18 cellular contexts compared by ENCODE assay signal in genomic region chr2:188279093-188279445, GRCh38. TPM values are rescaled to one million over a fixed set of nuclear protein-coding genes. Genes with fewer than 3 reads are reported as not detected.
A peak's percentile ranks its signal among the peaks of the same experiment; 100 is the strongest.
DNase-seq lines count a peak whose midpoint lies in the region; ATAC-seq, FAIRE-seq and TF ChIP-seq lines count a peak whose summit lies in the region.
"Had no signal": no experiment of that assay in that cellular context is flagged by ENCODE, and none has a peak within 500 bp of the region (broad histone marks: within the 10 kb centered on the region; RNA-seq: fewer than 3 reads in every experiment).

No MANE protein-coding gene starts in this region.

- no peak overlapping the region for H4K5ac ChIP-seq in mesendoderm (ENCODE audit: low read length)

- TF ChIP-seq CTCF in A549 (IDR thresholded peaks at IDR 0.05): no peak

- H3K79me1 ChIP-seq in mesendoderm (ENCODE audit: low read length): no peaks in the 10 kb centered on the region

- no peaks in the 10 kb centered on the region for H3K36me3 ChIP-seq in HUES48 (ENCODE audit: control insufficient read depth, insufficient read depth, low read length)
- H3K36me3 ChIP-seq in mesendoderm (ENCODE audit: control insufficient read depth, insufficient read depth, low read length): no peaks in the 10 kb centered on the region
- H3K36me3 ChIP-seq: SJSA1 had no signal

- no peak overlapping the region for H2BK120ac ChIP-seq in mesendoderm (ENCODE audit: low read depth, low read length)

- peak overlapping the region; percentile 37; the same call in 1 of the 2 replicates for H3K9ac ChIP-seq in HUES48 (ENCODE audit: low read depth, low read length)
- no peak overlapping the region for H3K9ac ChIP-seq in mesendoderm (ENCODE audit: low read length)

- POLR2A ChIA-PET in A549 (lab: Yijun Ruan, JAX): no interaction called here

- H3K4me3 ChIP-seq in A549: no peak overlapping the region
- H3K4me3 ChIP-seq in HUES48 (ENCODE audit: low read depth, low read length): peak overlapping the region; percentile 39
- H3K4me3 ChIP-seq in mesendoderm (ENCODE audit: low read length): no peak overlapping the region
- H3K4me3 ChIP-seq: SJSA1 had no signal

- no peak for TF ChIP-seq POLR2A in A549 (IDR thresholded peaks at IDR 0.05; ENCODE audit: low read length)

- CTCF ChIA-PET in A549 (lab: Yijun Ruan, JAX): interaction anchor here (1.0 kb wide), 1 partner anchor 11 kb away, joined by 3 read pairs; no protein-coding TSS in a partner anchor

- H3K4me2 ChIP-seq in A549 (0 out of 3 replicates have a peak overlapping the region, but pooled peaks have one; percentile 7), mesendoderm (ENCODE audit: low read length) (no peak overlapping the region)

- TF ChIP-seq EP300 in A549 (IDR thresholded peaks at IDR 0.05): no peak

- H3K27ac ChIP-seq in A549 (peak overlapping the region in 1 of 2 experiments; percentile 3; a peak in 1 of 6 replicates), HUES48 (ENCODE audit: low read depth, low read length) (peak overlapping the region; percentile 84), mesendoderm (ENCODE audit: low read depth, low read length) (no peak overlapping the region)
- H3K27ac ChIP-seq: SJSA1 had no signal

- ATAC-seq in A549 (no peak), HG02678 (IDR thresholded peaks at IDR 0.05; ENCODE audit: unreplicated experiment) (no peak), SK-N-SH treated with all-trans-retinoic acid at 6 μM for 48 hours (no peak), GM19455 (IDR thresholded peaks at IDR 0.05; ENCODE audit: unreplicated experiment) (no peak)
- ATAC-seq in activated CD4-positive, CD25-positive, alpha-beta regulatory T cell treated with anti-CD3 and anti-CD28 coated beads, Interleukin-2, amount 50 U/mL, for 24 hours: no peak

- no peak overlapping the region for H2BK5ac ChIP-seq in mesendoderm (ENCODE audit: low read length)

- no peaks in the 10 kb centered on the region for H3K79me2 ChIP-seq in mesendoderm (ENCODE audit: control insufficient read depth, insufficient read depth, low read length)

- no peak overlapping the region for H2BK15ac ChIP-seq in mesendoderm (replicated peaks; ENCODE audit: low read depth)

- no peak overlapping the region for H2AK5ac ChIP-seq in mesendoderm (ENCODE audit: low read length)

- 61% methylated on average over 2 of the region's 2 CpGs for WGBS in A549 (ENCODE audit: missing lambda C conversion rate)
- WGBS in mesendoderm (ENCODE audit: extremely low coverage, insufficient coverage, low lambda C conversion rate): no CpG with 5 or more reads among the region's 2 CpGs

- H3K18ac ChIP-seq in mesendoderm (ENCODE audit: low read length): no peak overlapping the region

- no peaks in the 10 kb centered on the region for H3K27me3 ChIP-seq in HUES48 (ENCODE audit: control insufficient read depth, insufficient read depth, low read length)
- H3K27me3 ChIP-seq in mesendoderm (ENCODE audit: insufficient read depth, low read length, poor library complexity): no peaks in the 10 kb centered on the region
- H3K27me3 ChIP-seq: SJSA1 had no signal

- no peak overlapping the region for H3K4ac ChIP-seq in mesendoderm (ENCODE audit: low read depth, low read length)

- TF ChIP-seq RAD21 in A549 (conservative IDR thresholded peaks at IDR 0.05 in 1 of 2, IDR thresholded peaks at IDR 0.05 in 1 of 2): no peak

- FAIRE-seq in A549 (lab: Jason Lieb, UNC): no peak
- FAIRE-seq: GM12891 had no signal

- peaks cover 6% of the 10 kb centered on the region; the same call in 1 of the 3 replicates for H3K9me3 ChIP-seq in A549
- H3K9me3 ChIP-seq in HUES48 (ENCODE audit: control insufficient read depth, insufficient read depth, low read length): 0 out of 2 replicates have a peak, but pooled peaks cover 3% of the 10 kb centered on the region
- H3K9me3 ChIP-seq: SJSA1 had no signal

- H4K8ac ChIP-seq in mesendoderm (ENCODE audit: low read depth, low read length): no peak overlapping the region

- no peak overlapping the region for H3K56ac ChIP-seq in mesendoderm (ENCODE audit: low read length)

- H3K23ac ChIP-seq in mesendoderm (ENCODE audit: low read length): no peak overlapping the region

- peaks cover 17% of the 10 kb centered on the region; the same call in 2 of the 3 replicates for H3K4me1 ChIP-seq in A549
- peaks cover 67% of the 10 kb centered on the region for H3K4me1 ChIP-seq in HUES48 (ENCODE audit: control insufficient read depth, insufficient read depth, low read length)
- H3K4me1 ChIP-seq in mesendoderm (ENCODE audit: control insufficient read depth, low read depth, low read length): peaks cover 2% of the 10 kb centered on the region
- H3K4me1 ChIP-seq: SJSA1 had no signal

- DNase-seq in A549 (ENCODE audit: low read depth in 1 of 2, low spot score in 1 of 2) (no peak), dermis blood vessel endothelial cell (peak; percentile 47), mesendoderm (peak; percentile 16)
- DNase-seq: AML-193; Calu3; CD4-positive, CD25-positive, alpha-beta regulatory T cell; DMS79; GOT3; NCI-H2081 treated with DMSO at 0.1 percent for 48 hours; NCI-H2227 treated with DMSO at 0.1 percent for 48 hours; NCI-H524 treated with DMSO at 0.1 percent for 48 hours had no signal

TF ChIP-seq in A549, 52 proteins besides CTCF, POLR2A, EP300 and RAD21:
- TF ChIP-seq GATA3 (IDR thresholded peaks at IDR 0.05; ENCODE audit: borderline replicate concordance) (no peak), MAZ (IDR thresholded peaks at IDR 0.05; ENCODE audit: borderline replicate concordance, low read depth, low read length) (no peak), EHMT2 (IDR thresholded peaks at IDR 0.05; ENCODE audit: low read depth) (no peak), KDM5A (IDR thresholded peaks at IDR 0.05) (no peak), MAX (IDR thresholded peaks at IDR 0.05) (no peak), FOSB (CRISPR knock-in tag; IDR thresholded peaks at IDR 0.05) (no peak), FOXS1 (CRISPR knock-in tag; IDR thresholded peaks at IDR 0.05) (no peak), EHF (CRISPR knock-in tag; IDR thresholded peaks at IDR 0.05) (no peak), BHLHE40 (IDR thresholded peaks at IDR 0.05; ENCODE audit: low read depth, low read length) (no peak), CBX8 (IDR thresholded peaks at IDR 0.05) (no peak), HOXB13 (CRISPR knock-in tag; IDR thresholded peaks at IDR 0.05; ENCODE audit: low read depth) (no peak), HDAC2 (IDR thresholded peaks at IDR 0.05) (no peak), CBX2 (IDR thresholded peaks at IDR 0.05; ENCODE audit: borderline replicate concordance, low read depth) (no peak), RARB (CRISPR knock-in tag; IDR thresholded peaks at IDR 0.05) (no peak), CHD2 (IDR thresholded peaks at IDR 0.05; ENCODE audit: low read length, partially characterized antibody) (no peak)
- TF ChIP-seq, protein P1, sequence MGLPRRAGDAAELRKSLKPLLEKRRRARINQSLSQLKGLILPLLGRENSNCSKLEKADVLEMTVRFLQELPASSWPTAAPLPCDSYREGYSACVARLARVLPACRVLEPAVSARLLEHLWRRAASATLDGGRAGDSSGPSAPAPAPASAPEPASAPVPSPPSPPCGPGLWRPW (IDR thresholded peaks at IDR 0.05): no peak

TF ChIP-seq in SK-N-SH treated with all-trans-retinoic acid at 6 μM for 48 hours, 23 proteins besides CTCF, POLR2A, EP300 and RAD21 (continues in another document):
- no peak for TF ChIP-seq CSDC2 (CRISPR knock-in tag; IDR thresholded peaks at IDR 0.05)
- no peak for TF ChIP-seq PATZ1 (CRISPR knock-in tag; IDR thresholded peaks at IDR 0.05; ENCODE audit: borderline replicate concordance)
- no peak for TF ChIP-seq PPARA (CRISPR knock-in tag; IDR thresholded peaks at IDR 0.05; ENCODE audit: borderline replicate concordance)
- no peak for TF ChIP-seq POU6F1 (CRISPR knock-in tag; IDR thresholded peaks at IDR 0.05; ENCODE audit: borderline replicate concordance, low read depth)
- TF ChIP-seq BACH2 (CRISPR knock-in tag; IDR thresholded peaks at IDR 0.05; ENCODE audit: borderline replicate concordance): no peak
- no peak for TF ChIP-seq ZNF8 (CRISPR knock-in tag; IDR thresholded peaks at IDR 0.05)
- TF ChIP-seq ZC3H10 (CRISPR knock-in tag; IDR thresholded peaks at IDR 0.05): no peak
- no peak for TF ChIP-seq OSR1 (CRISPR knock-in tag; IDR thresholded peaks at IDR 0.05)
- no peak for TF ChIP-seq SNAI2 (CRISPR knock-in tag; IDR thresholded peaks at IDR 0.05)
- TF ChIP-seq TOX (CRISPR knock-in tag; IDR thresholded peaks at IDR 0.05; ENCODE audit: borderline replicate concordance): no peak

RNA-seq across cellular contexts. Expression of gene GULP1, which starts 12.6 kb away (rescaled TPM):
- 80.7 and 89.2 TPM in 2 replicates for polyA plus RNA-seq in A549 (2011; rRNA removed)
- polyA plus RNA-seq in A549 (2012; cell fraction: cytosol; rRNA removed): 17.5 and 19.2 TPM in 2 replicates
- polyA plus RNA-seq in A549 (2012; cell fraction: nucleus; rRNA removed): 5.3 and 5.9 TPM in 2 replicates
- 30.7 to 31.5 TPM (median 31.4 TPM) in 3 replicates for polyA plus RNA-seq in A549 (2017; fragmentation: RNase III; extraction: RNeasy Plus Mini Kit Qiagen cat#74134 plus additional on column Dnase treatment)
- polyA minus RNA-seq in A549 (2011; rRNA and poly(A)+ RNA removed): 39.9 and 46.2 TPM in 2 replicates
- 15.7 and 17.2 TPM in 2 replicates for total RNA-seq in dermis blood vessel endothelial cell
- 69.6 TPM for polyA plus RNA-seq in mesendoderm (2013, experiment 1 of 2)
- polyA plus RNA-seq in mesendoderm (2013, experiment 2 of 2): 72.0 TPM
- total RNA-seq: CD4-positive, CD25-positive, alpha-beta regulatory T cell had no signal
- polyA plus RNA-seq: CD4-positive, CD25-positive, alpha-beta regulatory T cell had no signal

Comparison
In these comparisons a context has a peak if more than half of its experiments do, and no peak if none do; other contexts are left out.
1. DNase-seq: peak in dermis blood vessel endothelial cell (single experiment) and mesendoderm (single experiment); none in A549 (0 of 2).